Comparison of ENCODE assay signal across 25 cellular contexts in the genomic region with DNA sequence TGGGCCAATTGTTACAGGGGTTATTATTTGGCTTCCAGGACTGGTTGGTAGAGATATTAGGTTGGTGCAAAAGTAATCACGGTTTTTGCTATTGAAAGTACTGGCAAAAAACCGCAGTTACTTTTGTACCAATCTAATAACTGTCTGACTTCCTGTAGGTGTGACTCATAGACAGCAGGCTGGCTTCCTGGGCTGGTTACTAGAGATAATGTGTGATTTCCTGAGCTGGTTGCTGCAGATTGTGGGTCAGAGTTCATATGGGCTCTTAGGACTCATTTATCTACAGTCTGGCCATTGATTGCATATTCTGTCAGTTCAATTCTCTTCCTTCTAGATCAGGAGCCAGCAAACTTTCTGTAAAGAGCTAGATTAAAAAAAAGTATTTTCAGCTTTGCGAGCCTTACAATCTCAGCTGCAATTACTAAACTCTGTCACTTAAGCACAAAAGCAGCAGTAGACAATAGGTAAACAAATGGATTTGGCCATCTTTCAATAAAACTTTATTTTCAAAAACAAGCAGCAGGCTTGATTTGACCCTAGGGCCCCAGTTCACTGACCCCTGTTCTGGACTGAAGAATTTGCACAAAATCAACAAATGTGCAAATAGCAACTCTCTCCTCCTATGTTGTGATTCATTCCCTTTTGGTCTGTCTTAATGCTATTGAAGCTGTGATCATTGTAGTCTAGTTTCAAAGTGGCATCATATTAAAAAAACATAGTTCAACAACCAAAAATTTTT. TPM values are rescaled to one million over a fixed set of nuclear protein-coding genes. Genes with fewer than 3 reads are reported as not detected.
A peak's percentile ranks its signal among the peaks of the same experiment; 100 is the strongest.
DNase-seq lines count a peak whose midpoint lies in the region; ATAC-seq and TF ChIP-seq lines count a peak whose summit lies in the region.
"Had no signal": no experiment of that assay in that cellular context is flagged by ENCODE, and none has a peak within 500 bp of the region (broad histone marks: within the 10 kb centered on the region; RNA-seq: fewer than 3 reads in every experiment).

No MANE protein-coding gene starts in this region.

- peak overlapping the region; percentile 58 for H2AFZ ChIP-seq in ACC112 (ENCODE audit: low read length, unreplicated experiment)

- H3K4me1 Mint-ChIP-seq in activated CD4-positive, alpha-beta T cell treated with anti-CD3 and anti-CD28 coated beads, Interleukin-2, amount 10 ng/mL, durations not matched to agents 7 days and 5 days, result no peaks in the 10 kb centered on the region
- H3K4me1 Mint-ChIP-seq in activated T-cell treated with anti-CD3 and anti-CD28 coated beads, Interleukin-2, amount 50 U/mL, for 24 hours (ENCODE audit: low read depth), result no peaks in the 10 kb centered on the region
- H3K4me1 Mint-ChIP-seq: activated B cell treated with CpG ODN at 0.5 μM for 24 hours, brain, nephron had no signal

- DNase-seq in HT1080 (ENCODE audit: low read depth) (peak; percentile 88), RKO (ENCODE audit: low spot score) (peak; percentile 26), fibroblast of mammary gland (ENCODE audit: low read depth) (peak; percentile 29), SKM-1 (lab: John Stamatoyannopoulos, UW; ENCODE audit: unreplicated experiment) (no peak)
- no peak for DNase-seq in activated CD4-positive, alpha-beta T cell treated with anti-CD3 and anti-CD28 coated beads, Interleukin-2, amount 10 ng/mL, durations not matched to agents 7 days and 5 days
- no peak for DNase-seq in activated T-cell treated with anti-CD3 and anti-CD28 coated beads, Interleukin-2, amount 50 U/mL, for 24 hours
- DNase-seq: ACHN; activated B cell treated with CpG ODN at 0.5 μM for 24 hours; activated CD8-positive, alpha-beta T cell treated with anti-CD3 and anti-CD28 coated beads for 36 hours; activated gamma-delta T cell; activated T-cell treated with anti-CD3 and anti-CD28 coated beads for 4 hours; GDM1; NCI-H1436; NCI-H510A; pancreas; transverse colon had no signal

- CTCF ChIA-PET in activated CD4-positive, alpha-beta T cell treated with anti-CD3 and anti-CD28 coated beads, Interleukin-2, amount 10 ng/mL, durations not matched to agents 7 days and 5 days (lab: Charles Lee), result no interaction called here

- peaks cover 12% of the 10 kb centered on the region for H3K9me3 Mint-ChIP-seq in activated CD4-positive, alpha-beta T cell treated with anti-CD3 and anti-CD28 coated beads, Interleukin-2, amount 10 ng/mL, durations not matched to agents 7 days and 5 days
- H3K9me3 Mint-ChIP-seq in activated T-cell treated with anti-CD3 and anti-CD28 coated beads, Interleukin-2, amount 50 U/mL, for 24 hours, result peaks cover 23% of the 10 kb centered on the region
- H3K9me3 Mint-ChIP-seq: brain, nephron had no signal

- no peak for TF ChIP-seq CTCF in fibroblast of mammary gland (conservative IDR thresholded peaks at IDR 0.05; ENCODE audit: control insufficient read depth, insufficient read depth, low read depth, low read length)

- no peaks in the 10 kb centered on the region for H3K27me3 Mint-ChIP-seq in activated CD4-positive, alpha-beta T cell treated with anti-CD3 and anti-CD28 coated beads, Interleukin-2, amount 10 ng/mL, durations not matched to agents 7 days and 5 days
- peaks cover 3% of the 10 kb centered on the region for H3K27me3 Mint-ChIP-seq in activated T-cell treated with anti-CD3 and anti-CD28 coated beads, Interleukin-2, amount 50 U/mL, for 24 hours
- H3K27me3 Mint-ChIP-seq: activated B cell treated with CpG ODN at 0.5 μM for 24 hours, brain had no signal

- no peak overlapping the region for H3K4me3 Mint-ChIP-seq in activated CD4-positive, alpha-beta T cell treated with anti-CD3 and anti-CD28 coated beads, Interleukin-2, amount 10 ng/mL, durations not matched to agents 7 days and 5 days
- H3K4me3 Mint-ChIP-seq in activated T-cell treated with anti-CD3 and anti-CD28 coated beads, Interleukin-2, amount 50 U/mL, for 24 hours, result no peak overlapping the region
- H3K4me3 Mint-ChIP-seq: activated B cell treated with CpG ODN at 0.5 μM for 24 hours; activated CD8-positive, alpha-beta T cell treated with anti-CD3 and anti-CD28 coated beads for 36 hours; brain; nephron had no signal

- H3K36me3 Mint-ChIP-seq in activated CD4-positive, alpha-beta T cell treated with anti-CD3 and anti-CD28 coated beads, Interleukin-2, amount 10 ng/mL, durations not matched to agents 7 days and 5 days (ENCODE audit: low read depth), result no peaks in the 10 kb centered on the region
- no peaks in the 10 kb centered on the region for H3K36me3 Mint-ChIP-seq in activated T-cell treated with anti-CD3 and anti-CD28 coated beads, Interleukin-2, amount 50 U/mL, for 24 hours (ENCODE audit: low read depth)
- H3K36me3 Mint-ChIP-seq: brain had no signal

- no peaks in the 10 kb centered on the region for H3K79me2 ChIP-seq in ACC112 (ENCODE audit: control insufficient read depth, insufficient read depth, low read length, unreplicated experiment)

- peaks cover 10% of the 10 kb centered on the region for H3K4me1 ChIP-seq in ACC112 (ENCODE audit: control insufficient read depth, insufficient read depth, low read length, unreplicated experiment)
- H3K4me1 ChIP-seq: BLaER1 treated with 17β-estradiol and CSF1 and Interleukin-3, amounts not matched to agents 10 nM and 100 nM; HAP-1; pancreas; right atrium auricular region; transverse colon had no signal

- H3K4me3 ChIP-seq in ACC112 (ENCODE audit: low read depth, low read length) (no peak overlapping the region; the same call in 1 of the 2 replicates), fibroblast of mammary gland (ENCODE audit: control insufficient read depth, low read depth, low read length) (no peak overlapping the region)
- H3K4me3 ChIP-seq: BLaER1 treated with 17β-estradiol and CSF1 and Interleukin-3, amounts not matched to agents 10 nM and 100 nM; coronary artery; HAP-1; pancreas; right atrium auricular region; transverse colon had no signal

- H3K36me3 ChIP-seq in ACC112 (ENCODE audit: insufficient read depth, low read length), result peaks cover 18% of the 10 kb centered on the region
- H3K36me3 ChIP-seq: BLaER1 treated with 17β-estradiol and CSF1 and Interleukin-3, amounts not matched to agents 10 nM and 100 nM; HAP-1; pancreas; right atrium auricular region; transverse colon had no signal

- POLR2A ChIA-PET in activated CD4-positive, alpha-beta T cell treated with anti-CD3 and anti-CD28 coated beads, Interleukin-2, amount 10 ng/mL, durations not matched to agents 7 days and 5 days (lab: Charles Lee), result no interaction called here

- no peak overlapping the region for H3K27ac Mint-ChIP-seq in activated CD4-positive, alpha-beta T cell treated with anti-CD3 and anti-CD28 coated beads, Interleukin-2, amount 10 ng/mL, durations not matched to agents 7 days and 5 days
- no peak overlapping the region for H3K27ac Mint-ChIP-seq in activated T-cell treated with anti-CD3 and anti-CD28 coated beads, Interleukin-2, amount 50 U/mL, for 24 hours
- H3K27ac Mint-ChIP-seq: activated B cell treated with CpG ODN at 0.5 μM for 24 hours; activated CD8-positive, alpha-beta T cell treated with anti-CD3 and anti-CD28 coated beads for 36 hours; brain; nephron had no signal

- H3K27me3 ChIP-seq in ACC112 (ENCODE audit: insufficient read depth, low read length), result no peaks in the 10 kb centered on the region
- H3K27me3 ChIP-seq: BLaER1 treated with 17β-estradiol and CSF1 and Interleukin-3, amounts not matched to agents 10 nM and 100 nM; pancreas; right atrium auricular region; transverse colon had no signal

- ATAC-seq in GM21526 (IDR thresholded peaks at IDR 0.05; ENCODE audit: low FRiP score, unreplicated experiment), result no peak
- ATAC-seq: activated CD8-positive, alpha-beta T cell treated with anti-CD3 and anti-CD28 coated beads for 36 hours; pancreas; SK-N-SH treated with all-trans-retinoic acid at 6 μM for 48 hours had no signal

- H3K27ac ChIP-seq in ACC112 (ENCODE audit: low read depth, low read length), result peak overlapping the region; percentile 31; the same call in 1 of the 2 replicates
- H3K27ac ChIP-seq: BLaER1 treated with 17β-estradiol and CSF1 and Interleukin-3, amounts not matched to agents 10 nM and 100 nM; coronary artery; pancreas; right atrium auricular region; transverse colon had no signal

RNA-seq across cellular contexts. Expression of a gene that starts 50.8 kb away (rescaled TPM):
- total RNA-seq in HT1080 (2014; rRNA removed; shearing (Covaris generic)), result 24.9 and 28.1 TPM in 2 replicates
- polyA plus RNA-seq in HT1080 (2015; cell fraction: cytosol; rRNA removed), result 18.3 and 27.3 TPM in 2 replicates
- polyA plus RNA-seq in HT1080 (2015; cell fraction: nucleus; rRNA removed), result 84.4 and 87.6 TPM in 2 replicates
- total RNA-seq in activated CD4-positive, alpha-beta T cell treated with anti-CD3 and anti-CD28 coated beads, Interleukin-2, amount 10 ng/mL, durations not matched to agents 7 days and 5 days, result 10 to 100 TPM; 37.7 to 43.1 TPM

Comparison
In these comparisons a context has a peak if more than half of its experiments do, and no peak if none do; other contexts are left out.
1. DNase-seq: peak in HT1080 (single experiment), RKO (single experiment) and fibroblast of mammary gland (single experiment); none in activated CD4-positive, alpha-beta T cell treated with anti-CD3 and anti-CD28 coated beads, Interleukin-2, amount 10 ng/mL, durations not matched to agents 7 days and 5 days (single experiment), SKM-1 (single experiment) and activated T-cell treated with anti-CD3 and anti-CD28 coated beads, Interleukin-2, amount 50 U/mL, for 24 hours (single experiment).